11 cellular contexts compared by ENCODE assay signal in genomic region chr7:107938448-107939250, GRCh38. TPM values are rescaled to one million over a fixed set of nuclear protein-coding genes. Genes with fewer than 3 reads are reported as not detected.
A peak's percentile ranks its signal among the peaks of the same experiment; 100 is the strongest.
DNase-seq lines count a peak whose midpoint lies in the region; ATAC-seq, FAIRE-seq and TF ChIP-seq lines count a peak whose summit lies in the region.
"Had no signal": no experiment of that assay in that cellular context is flagged by ENCODE, and none has a peak within 500 bp of the region (broad histone marks: within the 10 kb centered on the region; RNA-seq: fewer than 3 reads in every experiment).

No MANE protein-coding gene starts in this region.

- H3K27ac ChIP-seq in keratinocyte (ENCODE audit: control insufficient read depth, insufficient read depth, low read length), result peak overlapping the region; percentile 32
- peak overlapping the region; percentile 87 for H3K27ac ChIP-seq in smooth muscle cell (ENCODE audit: low read depth)
- H3K27ac ChIP-seq: BLaER1 had no signal

- H3K4me2 ChIP-seq in keratinocyte (ENCODE audit: control insufficient read depth, extremely low read depth, insufficient read depth, low read depth, low read length), result no peak overlapping the region
- H3K4me2 ChIP-seq in smooth muscle cell, result peak overlapping the region; percentile 75
- H3K4me2 ChIP-seq: BLaER1 had no signal

- H3K9ac ChIP-seq in keratinocyte (ENCODE audit: control insufficient read depth, extremely low read depth, insufficient read depth, low read length) (no peak overlapping the region), smooth muscle cell (ENCODE audit: low read depth) (peak overlapping the region; percentile 55)
- H3K9ac ChIP-seq: BLaER1 had no signal

- WGBS in smooth muscle cell (ENCODE audit: low lambda C conversion rate), result 32% methylated on average over 6 of the region's 6 CpGs

- H3K9me3 ChIP-seq in keratinocyte (ENCODE audit: control insufficient read depth, low read depth, low read length) (no peaks in the 10 kb centered on the region), smooth muscle cell (replicated peaks; ENCODE audit: low read depth) (no peaks in the 10 kb centered on the region)
- H3K9me3 ChIP-seq: BLaER1 had no signal

- TF ChIP-seq CTCF in keratinocyte (optimal IDR thresholded peaks at IDR 0.05 in 1 of 3, IDR thresholded peaks at IDR 0.05 in 1 of 3, conservative IDR thresholded peaks at IDR 0.05 in 1 of 3; ENCODE audit: extremely low read depth in 1 of 3, insufficient read depth in 2 of 3, low read length in 3 of 3), result no peak
- TF ChIP-seq CTCF in smooth muscle cell (IDR thresholded peaks at IDR 0.05; ENCODE audit: borderline replicate concordance, insufficient read depth, poor library complexity, severe bottlenecking), result no peak

- no peak for FAIRE-seq in keratinocyte (lab: Jason Lieb, UNC)

- peaks cover 3% of the 10 kb centered on the region for H3K9me1 ChIP-seq in keratinocyte (ENCODE audit: control insufficient read depth, extremely low read depth, insufficient read depth, low read length)

- H3K4me3 ChIP-seq in keratinocyte (ENCODE audit: control insufficient read depth in 2 of 3, extremely low read depth in 1 of 3, insufficient read depth in 2 of 3, low read depth in 1 of 3, low read length in 3 of 3), result no peak overlapping the region
- no peak overlapping the region for H3K4me3 ChIP-seq in smooth muscle cell
- H3K4me3 ChIP-seq: BLaER1 had no signal

- no peaks in the 10 kb centered on the region for H3K79me2 ChIP-seq in keratinocyte (ENCODE audit: control insufficient read depth, insufficient read depth, low read length)
- no peaks in the 10 kb centered on the region for H3K79me2 ChIP-seq in smooth muscle cell (ENCODE audit: low read depth)

- H3K4me1 ChIP-seq in keratinocyte (ENCODE audit: control insufficient read depth, extremely low read depth, insufficient read depth, low read length) (peaks cover 29% of the 10 kb centered on the region), smooth muscle cell (ENCODE audit: low read depth) (peaks cover 50% of the 10 kb centered on the region)

- H3K27me3 ChIP-seq in keratinocyte (ENCODE audit: control insufficient read depth, extremely low read depth, insufficient read depth, low read length) (no peaks in the 10 kb centered on the region), smooth muscle cell (ENCODE audit: low read depth) (no peaks in the 10 kb centered on the region)
- H3K27me3 ChIP-seq: BLaER1 had no signal

- no peak overlapping the region for H2AFZ ChIP-seq in keratinocyte (ENCODE audit: control insufficient read depth, low read length)
- no peak overlapping the region for H2AFZ ChIP-seq in smooth muscle cell (ENCODE audit: low read depth)

- peaks cover 14 to 39% of the 10 kb centered on the region in 2 experiments for H3K36me3 ChIP-seq in keratinocyte (ENCODE audit: control insufficient read depth in 2 of 2, extremely low read depth in 1 of 2, insufficient read depth in 2 of 2, low read length in 2 of 2)
- H3K36me3 ChIP-seq in smooth muscle cell (ENCODE audit: low read depth), result peaks cover 12% of the 10 kb centered on the region

- peaks cover 70% of the 10 kb centered on the region for H3F3A ChIP-seq in smooth muscle cell (ENCODE audit: low read depth)

- H4K20me1 ChIP-seq in keratinocyte (ENCODE audit: control insufficient read depth, extremely low read depth, insufficient read depth, low read length) (no peaks in the 10 kb centered on the region), smooth muscle cell (ENCODE audit: low read depth) (peaks cover 4% of the 10 kb centered on the region)
- H4K20me1 ChIP-seq: BLaER1 had no signal

- no peak for ATAC-seq in left lobe of liver

- dilution Hi-C loops in keratinocyte (cut with MboI; ENCODE audit: extremely low pct_ligation_motif_present, low sequenced_read_pairs), result no loop called here

- DNase-seq in M059J (ENCODE audit: low read depth) (peak; percentile 79), cerebellum (ENCODE audit: low spot score) (peak; percentile 69), keratinocyte (ENCODE audit: low read depth, low spot score) (no peak), smooth muscle cell (lab: John Stamatoyannopoulos, UW; ENCODE audit: unreplicated experiment) (no peak), SIG-M5 treated with dmso at 0.1 percent for 504 hours (lab: John Stamatoyannopoulos, UW; ENCODE audit: unreplicated experiment) (no peak), HUDEP-2 (lab: John Stamatoyannopoulos, UW; ENCODE audit: unreplicated experiment in 76 of 76) (no peak), GOT3 (lab: John Stamatoyannopoulos, UW) (no peak), left lobe of liver (ENCODE audit: low spot score) (no peak)
- DNase-seq: activated T-cell treated with anti-CD3 and anti-CD28 coated beads for 4 hours, NCI-H1092 had no signal

RNA-seq across cellular contexts. Expression of gene DLD, which starts 47.7 kb away (rescaled TPM):
- 113 and 150 TPM in 2 replicates for total RNA-seq in M059J (2014; rRNA removed; shearing (Covaris generic))
- 70.8 TPM for total RNA-seq in cerebellum
- polyA plus RNA-seq in keratinocyte, result 108 to 153 TPM (median 143 TPM) in 3 replicates
- 39.2 TPM for polyA plus RNA-seq in keratinocyte (2011; ENCODE audit: low read depth)
- 106 and 210 TPM in 2 replicates for polyA plus RNA-seq in keratinocyte (2011; cell fraction: cytosol; rRNA removed)
- polyA plus RNA-seq in keratinocyte (2011; cell fraction: nucleus; rRNA removed), result 151 and 186 TPM in 2 replicates
- polyA plus RNA-seq in keratinocyte (2012; ENCODE audit: low replicate concordance), result 53.2 and 90.1 TPM in 2 replicates
- polyA minus RNA-seq in keratinocyte, result 12.3 to 204 TPM (median 110 TPM) in 3 replicates
- polyA minus RNA-seq in keratinocyte (2011; cell fraction: cytosol; rRNA and poly(A)+ RNA removed), result 35.9 TPM
- 26.2 and 97.3 TPM in 2 replicates for polyA minus RNA-seq in keratinocyte (2011; cell fraction: nucleus; rRNA and poly(A)+ RNA removed)
- total RNA-seq in smooth muscle cell, result 165 and 172 TPM in 2 replicates
- 51.4 and 71.4 TPM in 2 replicates for polyA plus RNA-seq in smooth muscle cell
- 63.0 TPM for total RNA-seq in left lobe of liver

Comparison
In these comparisons a context has a peak if more than half of its experiments do, and no peak if none do; other contexts are left out.
1. DNase-seq: peak in M059J (single experiment) and cerebellum (single experiment); none in keratinocyte (single experiment), smooth muscle cell (single experiment), SIG-M5 treated with dmso at 0.1 percent for 504 hours (single experiment), HUDEP-2 (0 of 76), GOT3 (single experiment) and left lobe of liver (single experiment).